ENCODE assay signal across 12 cellular contexts in the genomic region with DNA sequence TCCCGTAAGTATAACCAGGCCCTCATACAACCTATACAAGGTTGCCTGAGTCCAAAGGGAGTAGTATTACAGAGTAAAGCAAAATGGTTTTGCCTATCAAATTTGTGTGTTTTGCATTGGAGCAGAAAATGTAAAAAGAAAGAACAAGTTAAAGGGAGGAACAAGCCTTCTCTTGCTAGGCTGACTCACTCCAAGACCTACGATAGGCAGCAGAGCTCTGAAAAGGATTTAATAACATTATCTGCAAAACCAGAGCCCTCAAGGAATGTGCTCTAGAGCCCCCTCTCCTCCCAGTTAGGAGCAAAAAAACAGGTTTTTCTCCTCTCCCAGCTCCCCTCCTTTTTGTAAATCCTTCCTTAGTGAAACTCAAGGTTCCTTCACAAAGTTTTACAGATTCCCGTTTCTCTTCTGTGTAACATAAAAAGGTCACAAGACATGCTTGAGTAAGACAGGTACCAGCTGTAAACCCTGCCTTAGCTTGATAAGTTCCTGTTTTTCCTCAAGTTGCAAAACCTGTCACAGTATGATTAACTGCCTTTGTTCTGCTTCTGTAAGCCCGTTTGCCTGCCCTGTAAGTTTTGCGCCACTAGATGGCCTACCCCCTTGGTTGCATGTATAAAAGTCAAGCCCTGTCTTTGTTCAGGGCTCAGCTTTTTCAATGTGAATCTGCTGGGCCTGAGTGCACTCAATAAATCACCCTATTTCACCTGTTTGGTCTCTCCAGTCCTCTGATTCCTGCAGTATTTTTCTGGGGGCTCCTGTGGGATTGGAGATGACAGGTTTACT.
DNase-seq lines count a peak whose midpoint lies in the region; ATAC-seq and TF ChIP-seq lines count a peak whose summit lies in the region.
"Had no signal": no experiment of that assay in that cellular context is flagged by ENCODE, and none has a peak within 500 bp of the region (broad histone marks: within the 10 kb centered on the region; RNA-seq: fewer than 3 reads in every experiment).

No MANE protein-coding gene starts in this region.

- no peaks in the 10 kb centered on the region for H3K4me1 Mint-ChIP-seq in activated naive CD8-positive, alpha-beta T cell treated with anti-CD3 and anti-CD28 coated beads for 36 hours
- H3K4me1 Mint-ChIP-seq in activated CD8-positive, alpha-beta T cell treated with anti-CD3 and anti-CD28 coated beads, Interleukin-2, amount 10 ng/mL, durations not matched to agents 7 days and 5 days (ENCODE audit: low read depth): no peaks in the 10 kb centered on the region

- peaks cover 26% of the 10 kb centered on the region; the same call in 1 of the 2 replicates for H3K9me3 ChIP-seq in NT2/D1 (ENCODE audit: insufficient read depth, low read length)

- peaks cover 14% of the 10 kb centered on the region for H3K9me3 Mint-ChIP-seq in activated naive CD8-positive, alpha-beta T cell treated with anti-CD3 and anti-CD28 coated beads for 36 hours
- peaks cover 10% of the 10 kb centered on the region for H3K9me3 Mint-ChIP-seq in activated CD8-positive, alpha-beta T cell treated with anti-CD3 and anti-CD28 coated beads, Interleukin-2, amount 10 ng/mL, durations not matched to agents 7 days and 5 days (ENCODE audit: insufficient read depth)

- H3K4me3 ChIP-seq in NT2/D1 (ENCODE audit: insufficient read length, low read depth) (no peak overlapping the region), epithelial cell of proximal tubule (ENCODE audit: low read depth, low read length) (no peak overlapping the region)

- ATAC-seq in HG02884 (IDR thresholded peaks at IDR 0.05; ENCODE audit: unreplicated experiment): no peak
- no peak for ATAC-seq in activated CD8-positive, alpha-beta T cell treated with anti-CD3 and anti-CD28 coated beads, Interleukin-2, amount 10 ng/mL, durations not matched to agents 7 days and 5 days
- ATAC-seq: right cardiac atrium had no signal

- no peaks in the 10 kb centered on the region for H3K27me3 ChIP-seq in NT2/D1 (ENCODE audit: insufficient read depth, insufficient read length)

- no peak overlapping the region for H3K27ac Mint-ChIP-seq in activated naive CD8-positive, alpha-beta T cell treated with anti-CD3 and anti-CD28 coated beads for 36 hours
- no peak overlapping the region for H3K27ac Mint-ChIP-seq in activated CD8-positive, alpha-beta T cell treated with anti-CD3 and anti-CD28 coated beads, Interleukin-2, amount 10 ng/mL, durations not matched to agents 7 days and 5 days
- H3K27ac Mint-ChIP-seq: stimulated activated naive CD8-positive, alpha-beta T cell treated with anti-CD3 and anti-CD28 coated beads, Interleukin-15, Interleukin-2, amounts not matched to agents 100 ng/mL and 50 ng/mL, for 24 hours had no signal

- peak; percentile 87 for DNase-seq in CD1c-positive myeloid dendritic cell (ENCODE audit: extremely low spot score)
- DNase-seq in HEK293T (ENCODE audit: extremely low spot score): no peak
- peak; percentile 20 for DNase-seq in NT2/D1 (ENCODE audit: low read depth, low spot score)
- peak; percentile 35 for DNase-seq in epithelial cell of proximal tubule (ENCODE audit: low read depth)
- DNase-seq in activated naive CD8-positive, alpha-beta T cell treated with anti-CD3 and anti-CD28 coated beads for 36 hours: no peak
- no peak for DNase-seq in NCI-H1694 treated with DMSO at 0.1 percent for 48 hours (lab: John Stamatoyannopoulos, UW)
- no peak for DNase-seq in activated CD8-positive, alpha-beta T cell treated with anti-CD3 and anti-CD28 coated beads, Interleukin-2, amount 10 ng/mL, durations not matched to agents 7 days and 5 days
- DNase-seq: activated CD4-positive, CD25-positive, alpha-beta regulatory T cell treated with anti-CD3 and anti-CD28 coated beads, Interleukin-2, amount 50 U/mL, for 72 hours; NCI-H1105 treated with DMSO at 0.1 percent for 48 hours; right cardiac atrium had no signal

- H3K4me1 ChIP-seq in NT2/D1 (ENCODE audit: insufficient read depth, insufficient read length): no peaks in the 10 kb centered on the region

- no peaks in the 10 kb centered on the region for H3K27me3 Mint-ChIP-seq in activated naive CD8-positive, alpha-beta T cell treated with anti-CD3 and anti-CD28 coated beads for 36 hours
- no peaks in the 10 kb centered on the region for H3K27me3 Mint-ChIP-seq in activated CD8-positive, alpha-beta T cell treated with anti-CD3 and anti-CD28 coated beads, Interleukin-2, amount 10 ng/mL, durations not matched to agents 7 days and 5 days (ENCODE audit: low read depth)
- H3K27me3 Mint-ChIP-seq: stimulated activated naive CD8-positive, alpha-beta T cell treated with anti-CD3 and anti-CD28 coated beads, Interleukin-15, Interleukin-2, amounts not matched to agents 100 ng/mL and 50 ng/mL, for 24 hours had no signal

- no peak overlapping the region for H3K9ac ChIP-seq in NT2/D1 (ENCODE audit: insufficient read length, low read depth)

- H3K36me3 Mint-ChIP-seq in activated naive CD8-positive, alpha-beta T cell treated with anti-CD3 and anti-CD28 coated beads for 36 hours: no peaks in the 10 kb centered on the region
- H3K36me3 Mint-ChIP-seq in activated CD8-positive, alpha-beta T cell treated with anti-CD3 and anti-CD28 coated beads, Interleukin-2, amount 10 ng/mL, durations not matched to agents 7 days and 5 days (ENCODE audit: low read depth): no peaks in the 10 kb centered on the region

- POLR2A ChIA-PET in HEK293T (lab: Yijun Ruan, JAX): no interaction called here
- POLR2A ChIA-PET in activated CD8-positive, alpha-beta T cell treated with anti-CD3 and anti-CD28 coated beads, Interleukin-2, amount 10 ng/mL, durations not matched to agents 7 days and 5 days (lab: Charles Lee): no interaction called here

- no peaks in the 10 kb centered on the region for H3K36me3 ChIP-seq in NT2/D1 (ENCODE audit: insufficient read depth, insufficient read length, low read length)

- no peak overlapping the region for H3K4me3 Mint-ChIP-seq in activated naive CD8-positive, alpha-beta T cell treated with anti-CD3 and anti-CD28 coated beads for 36 hours
- H3K4me3 Mint-ChIP-seq in activated CD8-positive, alpha-beta T cell treated with anti-CD3 and anti-CD28 coated beads, Interleukin-2, amount 10 ng/mL, durations not matched to agents 7 days and 5 days: no peak overlapping the region
- H3K4me3 Mint-ChIP-seq: stimulated activated naive CD8-positive, alpha-beta T cell treated with anti-CD3 and anti-CD28 coated beads, Interleukin-15, Interleukin-2, amounts not matched to agents 100 ng/mL and 50 ng/mL, for 24 hours had no signal

- peak; percentile 51 for TF ChIP-seq CTCF in epithelial cell of proximal tubule (conservative IDR thresholded peaks at IDR 0.05; ENCODE audit: low read depth, low read length)

- CTCF ChIA-PET in HEK293T (lab: Yijun Ruan, JAX): no interaction called here
- CTCF ChIA-PET in activated CD8-positive, alpha-beta T cell treated with anti-CD3 and anti-CD28 coated beads, Interleukin-2, amount 10 ng/mL, durations not matched to agents 7 days and 5 days (lab: Charles Lee): no interaction called here

TF ChIP-seq in HEK293T, 16 proteins besides CTCF, POLR2A, EP300 and RAD21:
- no peak for TF ChIP-seq ZNF384 (IDR thresholded peaks at IDR 0.05)
- TF ChIP-seq FOXA1 (IDR thresholded peaks at IDR 0.05): no peak
- TF ChIP-seq LEF1 (IDR thresholded peaks at IDR 0.05; ENCODE audit: borderline replicate concordance): no peak
- TF ChIP-seq FOXM1 (IDR thresholded peaks at IDR 0.05; ENCODE audit: borderline replicate concordance): no peak
- TF ChIP-seq, protein P1, sequence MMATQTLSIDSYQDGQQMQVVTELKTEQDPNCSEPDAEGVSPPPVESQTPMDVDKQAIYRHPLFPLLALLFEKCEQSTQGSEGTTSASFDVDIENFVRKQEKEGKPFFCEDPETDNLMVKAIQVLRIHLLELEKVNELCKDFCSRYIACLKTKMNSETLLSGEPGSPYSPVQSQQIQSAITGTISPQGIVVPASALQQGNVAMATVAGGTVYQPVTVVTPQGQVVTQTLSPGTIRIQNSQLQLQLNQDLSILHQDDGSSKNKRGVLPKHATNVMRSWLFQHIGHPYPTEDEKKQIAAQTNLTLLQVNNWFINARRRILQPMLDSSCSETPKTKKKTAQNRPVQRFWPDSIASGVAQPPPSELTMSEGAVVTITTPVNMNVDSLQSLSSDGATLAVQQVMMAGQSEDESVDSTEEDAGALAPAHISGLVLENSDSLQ (IDR thresholded peaks at IDR 0.05): peak; percentile 84
- no peak for TF ChIP-seq HDGF (IDR thresholded peaks at IDR 0.05; ENCODE audit: borderline replicate concordance)

Comparison
In these comparisons a context has a peak if more than half of its experiments do, and no peak if none do; other contexts are left out.
1. DNase-seq: peak in CD1c-positive myeloid dendritic cell (single experiment), NT2/D1 (single experiment) and epithelial cell of proximal tubule (single experiment); none in HEK293T (single experiment), activated naive CD8-positive, alpha-beta T cell treated with anti-CD3 and anti-CD28 coated beads for 36 hours (single experiment), NCI-H1694 treated with DMSO at 0.1 percent for 48 hours (single experiment) and activated CD8-positive, alpha-beta T cell treated with anti-CD3 and anti-CD28 coated beads, Interleukin-2, amount 10 ng/mL, durations not matched to agents 7 days and 5 days (single experiment).